Comparison of ENCODE assay signal across 7 cellular contexts in the genomic region with DNA sequence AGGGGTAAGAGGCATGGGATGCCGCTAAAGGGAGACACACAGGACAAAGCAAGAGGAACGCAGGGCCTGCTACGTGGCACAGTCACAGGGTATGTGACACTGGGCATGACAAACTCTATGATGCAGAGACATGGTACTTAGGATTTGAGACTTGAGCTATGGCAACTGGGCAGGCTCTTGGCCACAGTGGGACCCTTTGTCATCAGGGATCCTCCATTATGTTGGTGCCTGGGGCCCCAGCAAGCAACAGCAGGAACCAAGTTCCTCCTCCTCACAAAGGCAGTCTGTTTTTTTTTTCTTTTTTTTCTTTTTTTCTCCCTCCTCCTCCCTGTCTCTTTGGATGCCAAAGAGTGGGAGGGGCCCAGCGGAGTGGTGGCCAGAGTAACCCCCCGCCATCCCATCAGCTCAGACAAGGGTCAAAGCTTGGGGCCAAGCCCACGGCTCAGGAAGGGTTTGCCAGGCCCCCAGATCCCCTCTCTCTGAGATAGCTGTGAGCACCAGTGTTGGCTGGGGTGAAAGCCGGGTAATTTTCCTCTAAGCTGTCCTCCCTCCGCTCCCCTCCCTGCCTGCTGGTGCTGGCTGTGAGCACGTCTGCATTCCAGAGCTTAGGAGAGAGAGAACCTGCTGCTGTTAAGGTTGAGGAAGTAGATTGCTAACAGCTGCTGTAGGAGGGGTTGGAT. TPM values are rescaled to one million over a fixed set of nuclear protein-coding genes. Genes with fewer than 3 reads are reported as not detected.
DNase-seq lines count a peak whose midpoint lies in the region; ATAC-seq and TF ChIP-seq lines count a peak whose summit lies in the region.

No MANE protein-coding gene starts in this region.

- H3K4me3 ChIP-seq in lower lobe of right lung (no peak overlapping the region), transverse colon (no peak overlapping the region)

- peak; percentile 12 for DNase-seq in NCI-H2171 (lab: John Stamatoyannopoulos, UW)
- peak; percentile 76 for DNase-seq in dedifferentiated amniotic fluid mesenchymal stem cell (ENCODE audit: extremely low spot score)
- peak; percentile 70 for DNase-seq in lower lobe of right lung
- peak; percentile 65 for DNase-seq in transverse colon
- DNase-seq in LoVo (ENCODE audit: low spot score), result no peak
- no peak for DNase-seq in NAMALWA (ENCODE audit: low spot score)
- DNase-seq in NOMO-1 treated with DMSO at 0.1 percent for 48 hours (lab: John Stamatoyannopoulos, UW; ENCODE audit: unreplicated experiment), result no peak

- intact Hi-C loops in lower lobe of right lung (cut with DNase I), result no loop called here
- intact Hi-C loops in transverse colon (cut with DNase I; ENCODE audit: low total_unique reads), result no loop called here

- TF ChIP-seq EP300 in transverse colon (IDR thresholded peaks at IDR 0.05; ENCODE audit: low read depth), result no peak

- peaks cover 66% of the 10 kb centered on the region for H3K4me1 ChIP-seq in lower lobe of right lung
- peaks cover 67 to 85% (median 79%) of the 10 kb centered on the region in 4 donors for H3K4me1 ChIP-seq in transverse colon

- peak; percentile 56 for TF ChIP-seq POLR2A in transverse colon (IDR thresholded peaks at IDR 0.05)

- WGBS in transverse colon (ENCODE audit: low coverage in 1 of 2), 2 donors, result 36 to 51% methylated on average over 4 to 9 of the region's 9 CpGs

- no peak for TF ChIP-seq CTCF in lower lobe of right lung (IDR thresholded peaks at IDR 0.05)
- TF ChIP-seq CTCF in transverse colon (IDR thresholded peaks at IDR 0.05), result no peak

- peak; percentile 71 to 80 for ATAC-seq in lower lobe of right lung

- no peaks in the 10 kb centered on the region for H3K27me3 ChIP-seq in lower lobe of right lung (ENCODE audit: low read depth)
- H3K27me3 ChIP-seq in transverse colon, result no peaks in the 10 kb centered on the region

- H3K27ac ChIP-seq in lower lobe of right lung (peak overlapping the region; percentile 93), transverse colon (peak overlapping the region; percentile 95 to 98 (median 96))

- H3K36me3 ChIP-seq in lower lobe of right lung (peaks cover 5% of the 10 kb centered on the region), transverse colon (no peaks in the 10 kb centered on the region)

- H3K9me3 ChIP-seq in lower lobe of right lung (no peaks in the 10 kb centered on the region), transverse colon (no peaks in the 10 kb centered on the region)

- in situ Hi-C loops in transverse colon (cut with MboI; ENCODE audit: low pct_ligation_motif_present in 1 of 4, low pct_unique_long_range_greater_than_20kb in 1 of 4, low sequenced_read_pairs in 3 of 4), result no loop called here

RNA-seq across cellular contexts. Expression of a gene that starts 21.1 kb away (rescaled TPM):
- 388 TPM for total RNA-seq in lower lobe of right lung
- total RNA-seq in transverse colon, result 100 to 1,000 TPM; 628 to 986 (median 782) TPM

Comparison
In these comparisons a context has a peak if more than half of its experiments do, and no peak if none do; other contexts are left out.
1. DNase-seq: peak in NCI-H2171 (single experiment), dedifferentiated amniotic fluid mesenchymal stem cell (single experiment), lower lobe of right lung (single experiment) and transverse colon (single experiment); none in LoVo (single experiment), NAMALWA (single experiment) and NOMO-1 treated with DMSO at 0.1 percent for 48 hours (single experiment).